In the genomic region with DNA sequence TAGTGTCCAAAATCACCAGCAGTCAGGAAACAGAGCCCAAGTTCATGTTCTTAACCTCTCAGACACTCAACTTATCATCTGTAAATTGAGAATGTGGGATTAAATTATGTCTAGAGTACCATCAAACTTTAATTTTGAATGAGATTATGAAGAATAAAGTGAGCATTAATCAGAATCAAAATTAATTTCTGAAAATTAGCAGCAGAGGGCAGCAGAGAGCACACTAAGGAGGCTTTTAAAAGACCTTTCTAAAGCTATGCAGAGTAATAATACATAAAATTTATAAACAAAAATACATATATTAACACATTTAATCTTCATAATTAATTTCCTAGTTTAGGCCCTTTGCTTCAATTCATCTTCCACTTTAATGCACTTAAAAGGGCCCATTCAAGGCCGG, we compare ENCODE assay signal across 8 cellular contexts. TPM values are rescaled to one million over a fixed set of nuclear protein-coding genes. Genes with fewer than 3 reads are reported as not detected.
A peak's percentile ranks its signal among the peaks of the same experiment; 100 is the strongest.
DNase-seq lines count a peak whose midpoint lies in the region; ATAC-seq and TF ChIP-seq lines count a peak whose summit lies in the region.

No MANE protein-coding gene starts in this region.

- peaks cover 6% of the 10 kb centered on the region for H3K36me3 Mint-ChIP-seq in Caco-2 (ENCODE audit: insufficient read depth, unreplicated experiment)
- peaks cover 0 to 22% (median 0%) of the 10 kb centered on the region in 5 donors for H3K36me3 Mint-ChIP-seq in naive thymus-derived CD4-positive, alpha-beta T cell
- peaks cover 15% of the 10 kb centered on the region for H3K36me3 Mint-ChIP-seq in activated CD8-positive, alpha-beta memory T cell treated with anti-CD3 and anti-CD28 coated beads, Interleukin-2, amount 10 ng/mL, durations not matched to agents 7 days and 5 days

- no peak overlapping the region for H3K4me3 Mint-ChIP-seq in Caco-2 (ENCODE audit: unreplicated experiment)
- H3K4me3 Mint-ChIP-seq in naive thymus-derived CD4-positive, alpha-beta T cell: no peak overlapping the region
- no peak overlapping the region for H3K4me3 Mint-ChIP-seq in activated CD8-positive, alpha-beta memory T cell treated with anti-CD3 and anti-CD28 coated beads, Interleukin-2, amount 10 ng/mL, durations not matched to agents 7 days and 5 days

- H2AFZ ChIP-seq in Karpas-422 (ENCODE audit: low read length): no peak overlapping the region

- H3K27me3 ChIP-seq in Caco-2 (replicated peaks; ENCODE audit: control insufficient read depth, insufficient read depth, low read length) (no peaks in the 10 kb centered on the region), Karpas-422 (ENCODE audit: low read length) (no peaks in the 10 kb centered on the region)
- H3K27me3 ChIP-seq in naive thymus-derived CD4-positive, alpha-beta T cell (ENCODE audit: control insufficient read depth in 2 of 2, insufficient read depth in 2 of 2, low read length in 2 of 2): no peaks in the 10 kb centered on the region

- no peak overlapping the region for H3K27ac ChIP-seq in Karpas-422 (ENCODE audit: low read length)
- no peak overlapping the region for H3K27ac ChIP-seq in naive thymus-derived CD4-positive, alpha-beta T cell (ENCODE audit: low read depth, low read length)

- H3K27ac Mint-ChIP-seq in Caco-2 (ENCODE audit: unreplicated experiment): no peak overlapping the region
- H3K27ac Mint-ChIP-seq in naive thymus-derived CD4-positive, alpha-beta T cell: peak overlapping the region in 1 of 9 donors; percentile 42
- no peak overlapping the region for H3K27ac Mint-ChIP-seq in activated CD8-positive, alpha-beta memory T cell treated with anti-CD3 and anti-CD28 coated beads, Interleukin-2, amount 10 ng/mL, durations not matched to agents 7 days and 5 days

- H3K9me3 ChIP-seq in Caco-2 (no peaks in the 10 kb centered on the region), Karpas-422 (ENCODE audit: low read length) (no peaks in the 10 kb centered on the region)
- no peaks in the 10 kb centered on the region for H3K9me3 ChIP-seq in naive thymus-derived CD4-positive, alpha-beta T cell (ENCODE audit: control insufficient read depth in 2 of 3, low read length in 3 of 3)

- H3K27me3 Mint-ChIP-seq in Caco-2 (ENCODE audit: insufficient read depth, unreplicated experiment): no peaks in the 10 kb centered on the region
- H3K27me3 Mint-ChIP-seq in naive thymus-derived CD4-positive, alpha-beta T cell: no peaks in the 10 kb centered on the region
- no peaks in the 10 kb centered on the region for H3K27me3 Mint-ChIP-seq in activated CD8-positive, alpha-beta memory T cell treated with anti-CD3 and anti-CD28 coated beads, Interleukin-2, amount 10 ng/mL, durations not matched to agents 7 days and 5 days

- no peaks in the 10 kb centered on the region for H3K9me3 Mint-ChIP-seq in Caco-2 (ENCODE audit: unreplicated experiment)
- H3K9me3 Mint-ChIP-seq in naive thymus-derived CD4-positive, alpha-beta T cell: peaks cover 0 to 2% (median 0%) of the 10 kb centered on the region in 11 donors
- no peaks in the 10 kb centered on the region for H3K9me3 Mint-ChIP-seq in activated CD8-positive, alpha-beta memory T cell treated with anti-CD3 and anti-CD28 coated beads, Interleukin-2, amount 10 ng/mL, durations not matched to agents 7 days and 5 days (ENCODE audit: low read depth)

- H3K4me3 ChIP-seq in Caco-2 (ENCODE audit: low read depth, low read length) (no peak overlapping the region), Karpas-422 (ENCODE audit: low read length) (no peak overlapping the region)
- no peak overlapping the region for H3K4me3 ChIP-seq in naive thymus-derived CD4-positive, alpha-beta T cell (ENCODE audit: low read length)

- H3K9me2 ChIP-seq in Karpas-422 (replicated peaks; ENCODE audit: insufficient read depth, low read length): no peaks in the 10 kb centered on the region

- intact Hi-C loops in Caco-2 (cut with micrococcal nuclease; ENCODE audit: unreplicated experiment): loop anchor here (1.0 kb wide), 3 partner anchors 24 to 143 kb away; no protein-coding TSS in a partner anchor
- intact Hi-C loops in naive thymus-derived CD4-positive, alpha-beta T cell (cut with micrococcal nuclease): loop anchor here (1.0 to 10.0 kb wide), 5 partner anchors 23 to 1092 kb away; no protein-coding TSS in a partner anchor

- peak in 1 of 2 experiments; percentile 1 for DNase-seq in Caco-2
- peak; percentile 79 for DNase-seq in Karpas-422
- peak; percentile 6 for DNase-seq in cerebellar cortex (ENCODE audit: low spot score)
- DNase-seq in naive thymus-derived CD4-positive, alpha-beta T cell: peak in 4 of 9 donors; percentile 13 to 33 (median 28)
- no peak for DNase-seq in NCI-H187 (lab: John Stamatoyannopoulos, UW)
- no peak for DNase-seq in activated CD8-positive, alpha-beta memory T cell treated with anti-CD3 and anti-CD28 coated beads, Interleukin-2, amount 10 ng/mL, durations not matched to agents 7 days and 5 days
- no peak for DNase-seq in stimulated activated CD4-positive, alpha-beta T cell treated with anti-CD3 and anti-CD28 coated beads, Interleukin-2, amount 100 ng/mL, for 24 hours
- no peak for DNase-seq in GOT3 (lab: John Stamatoyannopoulos, UW)

- no peak overlapping the region for H3K9ac ChIP-seq in Karpas-422 (ENCODE audit: low read length)

- peak; percentile 12 to 26 for TF ChIP-seq CTCF in Caco-2 (IDR thresholded peaks at IDR 0.05; ENCODE audit: insufficient read depth in 1 of 2, low read depth in 1 of 2, low read length in 1 of 2, severe bottlenecking in 1 of 2, unreplicated experiment in 1 of 2)

- no peak overlapping the region for H3K4me2 ChIP-seq in Karpas-422 (ENCODE audit: low read depth, low read length, poor library complexity, severe bottlenecking)

- no peaks in the 10 kb centered on the region for H3K4me1 Mint-ChIP-seq in Caco-2 (ENCODE audit: low read depth, unreplicated experiment)
- H3K4me1 Mint-ChIP-seq in naive thymus-derived CD4-positive, alpha-beta T cell: peaks cover 9 to 32% (median 17%) of the 10 kb centered on the region in 7 donors
- peaks cover 21% of the 10 kb centered on the region for H3K4me1 Mint-ChIP-seq in activated CD8-positive, alpha-beta memory T cell treated with anti-CD3 and anti-CD28 coated beads, Interleukin-2, amount 10 ng/mL, durations not matched to agents 7 days and 5 days

- peak; percentile 56 for ATAC-seq in naive thymus-derived CD4-positive, alpha-beta T cell
- no peak for ATAC-seq in activated CD8-positive, alpha-beta memory T cell treated with anti-CD3 and anti-CD28 coated beads, Interleukin-2, amount 10 ng/mL, durations not matched to agents 7 days and 5 days

- H3K36me3 ChIP-seq in Caco-2 (ENCODE audit: control insufficient read depth, insufficient read depth, low read length) (no peaks in the 10 kb centered on the region), Karpas-422 (ENCODE audit: insufficient read depth, low read length) (no peaks in the 10 kb centered on the region)
- H3K36me3 ChIP-seq in naive thymus-derived CD4-positive, alpha-beta T cell (ENCODE audit: control insufficient read depth in 2 of 3, insufficient read depth in 3 of 3, low read length in 3 of 3): no peaks in the 10 kb centered on the region

- CTCF ChIA-PET in Caco-2 (lab: Charles Lee): interaction anchor here (0.6 to 1.0 kb wide), 4 partner anchors 19 to 1650 kb away, joined by 3 to 9 read pairs (median 4); no protein-coding TSS in a partner anchor
- CTCF ChIA-PET in naive thymus-derived CD4-positive, alpha-beta T cell (lab: Charles Lee): interaction anchor here (0.7 to 2.3 kb wide), 4 partner anchors 19 to 143 kb away, joined by 3 to 16 read pairs (median 3); no protein-coding TSS in a partner anchor
- CTCF ChIA-PET in activated CD8-positive, alpha-beta memory T cell treated with anti-CD3 and anti-CD28 coated beads, Interleukin-2, amount 10 ng/mL, durations not matched to agents 7 days and 5 days (lab: Charles Lee): interaction anchor here (0.8 to 2.1 kb wide), 4 partner anchors 24 to 314 kb away, joined by 3 to 6 read pairs (median 4); no protein-coding TSS in a partner anchor

- no peaks in the 10 kb centered on the region for H3K79me2 ChIP-seq in Karpas-422 (ENCODE audit: low read length)

- H3K4me1 ChIP-seq in Caco-2 (no peaks in the 10 kb centered on the region), Karpas-422 (ENCODE audit: low read length) (peaks cover 3% of the 10 kb centered on the region; the same call in 1 of the 2 replicates)
- no peaks in the 10 kb centered on the region for H3K4me1 ChIP-seq in naive thymus-derived CD4-positive, alpha-beta T cell (ENCODE audit: control insufficient read depth in 2 of 2, insufficient read depth in 2 of 2, low read length in 2 of 2)

- no TSS peak for BruUV-seq in Caco-2 (replicated peaks; lab: Mats Ljungman, UMichigan)

- POLR2A ChIA-PET in Caco-2 (lab: Charles Lee): no interaction called here
- POLR2A ChIA-PET in naive thymus-derived CD4-positive, alpha-beta T cell (lab: Charles Lee): no interaction called here

- H4K20me1 ChIP-seq in Karpas-422 (ENCODE audit: insufficient read depth, low read depth, low read length): no peaks in the 10 kb centered on the region

RNA-seq across cellular contexts. Expression of gene TASL, which starts 7.1 kb away (rescaled TPM):
- total RNA-seq in Caco-2 (2022): not detected in 2 replicates
- total RNA-seq in Karpas-422 (2014; rRNA removed; shearing (Covaris generic); ENCODE audit: low replicate concordance): 0.30 and 1.5 TPM in 2 replicates
- 10 to 100 TPM in 1 of 5 experiments, 1 to 10 TPM in 4; 2.1 to 10.5 (median 4.6) TPM for total RNA-seq in naive thymus-derived CD4-positive, alpha-beta T cell
- 1 to 10 TPM; 1.8 to 2.6 TPM for polyA plus RNA-seq in naive thymus-derived CD4-positive, alpha-beta T cell
- 1 to 10 TPM; 3.2 to 9.0 TPM for total RNA-seq in activated CD8-positive, alpha-beta memory T cell treated with anti-CD3 and anti-CD28 coated beads, Interleukin-2, amount 10 ng/mL, durations not matched to agents 7 days and 5 days

Comparison
In these comparisons a context has a peak if more than half of its experiments do, and no peak if none do; other contexts are left out.
1. DNase-seq: peak in Karpas-422 (single experiment) and cerebellar cortex (single experiment); none in NCI-H187 (0 of 2), activated CD8-positive, alpha-beta memory T cell treated with anti-CD3 and anti-CD28 coated beads, Interleukin-2, amount 10 ng/mL, durations not matched to agents 7 days and 5 days (single experiment), stimulated activated CD4-positive, alpha-beta T cell treated with anti-CD3 and anti-CD28 coated beads, Interleukin-2, amount 100 ng/mL, for 24 hours (0 of 2) and GOT3 (single experiment).